20 cellular contexts compared by ENCODE assay signal in the genomic region with DNA sequence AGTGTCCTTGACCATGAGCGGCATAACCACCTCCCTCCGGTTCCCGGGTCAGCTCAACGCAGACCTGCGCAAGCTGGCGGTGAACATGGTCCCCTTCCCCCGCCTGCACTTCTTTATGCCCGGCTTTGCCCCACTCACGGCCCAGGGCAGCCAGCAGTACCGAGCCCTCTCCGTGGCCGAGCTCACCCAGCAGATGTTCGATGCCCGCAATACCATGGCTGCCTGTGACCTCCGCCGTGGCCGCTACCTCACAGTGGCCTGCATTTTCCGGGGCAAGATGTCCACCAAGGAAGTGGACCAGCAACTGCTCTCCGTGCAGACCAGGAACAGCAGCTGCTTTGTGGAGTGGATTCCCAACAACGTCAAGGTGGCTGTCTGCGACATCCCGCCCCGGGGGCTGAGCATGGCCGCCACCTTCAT. TPM values are rescaled to one million over a fixed set of nuclear protein-coding genes. Genes with fewer than 3 reads are reported as not detected.
DNase-seq lines count a peak whose midpoint lies in the region; ATAC-seq, FAIRE-seq and TF ChIP-seq lines count a peak whose summit lies in the region.
"Had no signal": no experiment of that assay in that cellular context is flagged by ENCODE, and none has a peak within 500 bp of the region (broad histone marks: within the 10 kb centered on the region; RNA-seq: fewer than 3 reads in every experiment).

No MANE protein-coding gene starts in this region.

- H3K4me3 Mint-ChIP-seq in glutamatergic neuron (ENCODE audit: unreplicated experiment) = no peak overlapping the region
- H3K4me3 Mint-ChIP-seq in stimulated activated effector memory CD8-positive, alpha-beta T cell treated with anti-CD3 and anti-CD28 coated beads, Interleukin-12 subunit alpha, Interleukin-12 subunit beta, amount 100 ng/mL, for 72 hours = no peak overlapping the region
- H3K4me3 Mint-ChIP-seq: CD14-positive monocyte, GM23338 had no signal

- peaks cover 5% of the 10 kb centered on the region for H3K4me1 Mint-ChIP-seq in glutamatergic neuron (ENCODE audit: low read depth, unreplicated experiment)
- H3K4me1 Mint-ChIP-seq in stimulated activated effector memory CD8-positive, alpha-beta T cell treated with anti-CD3 and anti-CD28 coated beads, Interleukin-12 subunit alpha, Interleukin-12 subunit beta, amount 100 ng/mL, for 72 hours = peaks cover 51% of the 10 kb centered on the region

- ATAC-seq in Right ventricle myocardium superior (ENCODE audit: poor library complexity) = peak; percentile 14
- no peak for ATAC-seq in left cardiac atrium
- no peak for ATAC-seq in stimulated activated effector memory CD8-positive, alpha-beta T cell treated with anti-CD3 and anti-CD28 coated beads, Interleukin-12 subunit alpha, Interleukin-12 subunit beta, amount 100 ng/mL, for 72 hours
- no peak for ATAC-seq in SK-N-SH treated with all-trans-retinoic acid at 6 μM for 48 hours
- no peak for ATAC-seq in left lung
- ATAC-seq: GM12878, GM23338 had no signal

- no peaks in the 10 kb centered on the region for H3K36me3 Mint-ChIP-seq in glutamatergic neuron (ENCODE audit: unreplicated experiment)
- H3K36me3 Mint-ChIP-seq in stimulated activated effector memory CD8-positive, alpha-beta T cell treated with anti-CD3 and anti-CD28 coated beads, Interleukin-12 subunit alpha, Interleukin-12 subunit beta, amount 100 ng/mL, for 72 hours = peaks cover 85% of the 10 kb centered on the region

- H3K9me3 ChIP-seq in left lung = no peaks in the 10 kb centered on the region
- H3K9me3 ChIP-seq: HAP-1, SJCRH30 had no signal

- H3K9me3 Mint-ChIP-seq in glutamatergic neuron (ENCODE audit: unreplicated experiment) = no peaks in the 10 kb centered on the region
- no peaks in the 10 kb centered on the region for H3K9me3 Mint-ChIP-seq in stimulated activated effector memory CD8-positive, alpha-beta T cell treated with anti-CD3 and anti-CD28 coated beads, Interleukin-12 subunit alpha, Interleukin-12 subunit beta, amount 100 ng/mL, for 72 hours
- H3K9me3 Mint-ChIP-seq: CD14-positive monocyte, GM23338 had no signal

- intact Hi-C loops in Right ventricle myocardium superior (cut with DNase I) = no loop called here
- intact Hi-C loops in left cardiac atrium (cut with DNase I) = no loop called here
- intact Hi-C loops in left lung (cut with DNase I) = no loop called here

- peaks cover 0 to 70% of the 10 kb centered on the region in 2 donors for H3K36me3 ChIP-seq in left lung

- peak overlapping the region; percentile 30 for H3K27ac Mint-ChIP-seq in glutamatergic neuron (ENCODE audit: unreplicated experiment)
- H3K27ac Mint-ChIP-seq in stimulated activated effector memory CD8-positive, alpha-beta T cell treated with anti-CD3 and anti-CD28 coated beads, Interleukin-12 subunit alpha, Interleukin-12 subunit beta, amount 100 ng/mL, for 72 hours = peak overlapping the region; percentile 46
- H3K27ac Mint-ChIP-seq: GM23338 had no signal

- no peak for DNase-seq in Right ventricle myocardium superior
- no peak for DNase-seq in left cardiac atrium
- DNase-seq in GM12892 (ENCODE audit: insufficient read length) = no peak
- DNase-seq in glutamatergic neuron = no peak
- no peak for DNase-seq in stimulated activated effector memory CD8-positive, alpha-beta T cell treated with anti-CD3 and anti-CD28 coated beads, Interleukin-12 subunit alpha, Interleukin-12 subunit beta, amount 100 ng/mL, for 72 hours (ENCODE audit: low spot score in 2 of 2)
- no peak for DNase-seq in left lung
- no peak for DNase-seq in midbrain (lab: John Stamatoyannopoulos, UW)
- DNase-seq: KG1, NCI-H1092, NCI-H146, NCI-H2029, NCI-H2227 treated with DMSO at 0.1 percent for 48 hours, NCI-H510A had no signal

- no peaks in the 10 kb centered on the region for H3K27me3 ChIP-seq in left lung
- H3K27me3 ChIP-seq: SJCRH30 had no signal

- TF ChIP-seq CTCF in glutamatergic neuron (IDR thresholded peaks at IDR 0.05; ENCODE audit: partially characterized antibody, unreplicated experiment) (no peak), left lung (IDR thresholded peaks at IDR 0.05) (no peak)

- H3K4me3 ChIP-seq in left lung = no peak overlapping the region
- H3K4me3 ChIP-seq: GM12878, GM23338, HAP-1, SJCRH30 had no signal

- no peak for FAIRE-seq in GM12892 (lab: Jason Lieb, UNC)
- FAIRE-seq: A204.1, GM12878 had no signal

- H3K27me3 Mint-ChIP-seq in glutamatergic neuron (ENCODE audit: unreplicated experiment) = no peaks in the 10 kb centered on the region

- no peak overlapping the region for H3K27ac ChIP-seq in left lung
- H3K27ac ChIP-seq: SJCRH30 had no signal

- H3K4me1 ChIP-seq in left lung = peaks cover 10 to 34% of the 10 kb centered on the region in 2 donors

- TF ChIP-seq POLR2A in GM12892 (IDR thresholded peaks at IDR 0.05; ENCODE audit: low read depth, low read length) = peak; percentile 34; the same call in 1 of the 2 replicates

TF ChIP-seq in SK-N-SH treated with all-trans-retinoic acid at 6 μM for 48 hours, 23 proteins besides CTCF, POLR2A, EP300 and RAD21:
- TF ChIP-seq, protein P1, sequence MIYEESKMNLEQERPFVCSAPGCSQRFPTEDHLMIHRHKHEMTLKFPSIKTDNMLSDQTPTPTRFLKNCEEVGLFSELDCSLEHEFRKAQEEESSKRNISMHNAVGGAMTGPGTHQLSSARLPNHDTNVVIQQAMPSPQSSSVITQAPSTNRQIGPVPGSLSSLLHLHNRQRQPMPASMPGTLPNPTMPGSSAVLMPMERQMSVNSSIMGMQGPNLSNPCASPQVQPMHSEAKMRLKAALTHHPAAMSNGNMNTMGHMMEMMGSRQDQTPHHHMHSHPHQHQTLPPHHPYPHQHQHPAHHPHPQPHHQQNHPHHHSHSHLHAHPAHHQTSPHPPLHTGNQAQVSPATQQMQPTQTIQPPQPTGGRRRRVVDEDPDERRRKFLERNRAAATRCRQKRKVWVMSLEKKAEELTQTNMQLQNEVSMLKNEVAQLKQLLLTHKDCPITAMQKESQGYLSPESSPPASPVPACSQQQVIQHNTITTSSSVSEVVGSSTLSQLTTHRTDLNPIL (CRISPR knock-in tag; IDR thresholded peaks at IDR 0.05; ENCODE audit: low read depth) = no peak
- TF ChIP-seq, protein P2, sequence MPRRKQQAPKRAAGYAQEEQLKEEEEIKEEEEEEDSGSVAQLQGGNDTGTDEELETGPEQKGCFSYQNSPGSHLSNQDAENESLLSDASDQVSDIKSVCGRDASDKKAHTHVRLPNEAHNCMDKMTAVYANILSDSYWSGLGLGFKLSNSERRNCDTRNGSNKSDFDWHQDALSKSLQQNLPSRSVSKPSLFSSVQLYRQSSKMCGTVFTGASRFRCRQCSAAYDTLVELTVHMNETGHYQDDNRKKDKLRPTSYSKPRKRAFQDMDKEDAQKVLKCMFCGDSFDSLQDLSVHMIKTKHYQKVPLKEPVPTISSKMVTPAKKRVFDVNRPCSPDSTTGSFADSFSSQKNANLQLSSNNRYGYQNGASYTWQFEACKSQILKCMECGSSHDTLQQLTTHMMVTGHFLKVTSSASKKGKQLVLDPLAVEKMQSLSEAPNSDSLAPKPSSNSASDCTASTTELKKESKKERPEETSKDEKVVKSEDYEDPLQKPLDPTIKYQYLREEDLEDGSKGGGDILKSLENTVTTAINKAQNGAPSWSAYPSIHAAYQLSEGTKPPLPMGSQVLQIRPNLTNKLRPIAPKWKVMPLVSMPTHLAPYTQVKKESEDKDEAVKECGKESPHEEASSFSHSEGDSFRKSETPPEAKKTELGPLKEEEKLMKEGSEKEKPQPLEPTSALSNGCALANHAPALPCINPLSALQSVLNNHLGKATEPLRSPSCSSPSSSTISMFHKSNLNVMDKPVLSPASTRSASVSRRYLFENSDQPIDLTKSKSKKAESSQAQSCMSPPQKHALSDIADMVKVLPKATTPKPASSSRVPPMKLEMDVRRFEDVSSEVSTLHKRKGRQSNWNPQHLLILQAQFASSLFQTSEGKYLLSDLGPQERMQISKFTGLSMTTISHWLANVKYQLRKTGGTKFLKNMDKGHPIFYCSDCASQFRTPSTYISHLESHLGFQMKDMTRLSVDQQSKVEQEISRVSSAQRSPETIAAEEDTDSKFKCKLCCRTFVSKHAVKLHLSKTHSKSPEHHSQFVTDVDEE (CRISPR knock-in tag; IDR thresholded peaks at IDR 0.05) = no peak
- TF ChIP-seq ESRRG (CRISPR knock-in tag; IDR thresholded peaks at IDR 0.05) (no peak), ARNTL (CRISPR knock-in tag; IDR thresholded peaks at IDR 0.05; ENCODE audit: borderline replicate concordance, low read depth) (no peak)

RNA-seq across cellular contexts. Expression of gene TUBB1, which starts 4.9 kb away (rescaled TPM):
- 0.22 TPM for total RNA-seq in Right ventricle myocardium superior
- under 1 TPM; 0.15 to 0.37 TPM for total RNA-seq in left cardiac atrium
- 0.66 TPM for polyA plus RNA-seq in GM12892 (2012; ENCODE audit: missing spikeins)
- total RNA-seq in glutamatergic neuron (ENCODE audit: unreplicated experiment) = not detected
- 1 to 10 TPM; 2.0 to 3.6 TPM for total RNA-seq in left lung
- total RNA-seq: GM23338, SJCRH30 had no signal
- polyA plus RNA-seq: GM23338 had no signal

RNA-seq across cellular contexts. Expression of gene ATP5F1E, which starts 8.0 kb away (rescaled TPM):
- total RNA-seq in Right ventricle myocardium superior (143 TPM), left cardiac atrium (100 to 1,000 TPM; 122 to 125 TPM), glutamatergic neuron (ENCODE audit: unreplicated experiment) (53.5 TPM), left lung (10 to 100 TPM; 75.5 to 90.7 TPM)
- polyA plus RNA-seq in GM12892 (2012; ENCODE audit: missing spikeins) = 81.7 TPM

RNA-seq across cellular contexts. Expression of gene CTSZ, which starts 17.1 kb away (rescaled TPM):
- total RNA-seq in Right ventricle myocardium superior (133 TPM), left cardiac atrium (100 to 1,000 TPM; 166 to 174 TPM), glutamatergic neuron (ENCODE audit: unreplicated experiment) (13.1 TPM), left lung (100 to 1,000 TPM; 452 to 479 TPM)
- polyA plus RNA-seq in GM12892 (2012; ENCODE audit: missing spikeins) = 109 TPM
- total RNA-seq: SJCRH30 had no signal

RNA-seq across cellular contexts. Expression of gene PRELID3B, which starts 18.5 kb away (rescaled TPM):
- total RNA-seq in Right ventricle myocardium superior = 37.6 TPM
- 10 to 100 TPM; 39.9 to 58.4 TPM for total RNA-seq in left cardiac atrium
- polyA plus RNA-seq in GM12892 (2012; ENCODE audit: missing spikeins) = 83.4 TPM
- total RNA-seq in glutamatergic neuron (ENCODE audit: unreplicated experiment) = 65.5 TPM
- total RNA-seq in left lung = 10 to 100 TPM; 55.7 to 56.3 TPM

RNA-seq across cellular contexts. Expression of gene NELFCD, which starts 43.1 kb away (rescaled TPM):
- total RNA-seq in Right ventricle myocardium superior (29.0 TPM), left cardiac atrium (10 to 100 TPM; 28.7 to 34.1 TPM), glutamatergic neuron (ENCODE audit: unreplicated experiment) (112 TPM), left lung (10 to 100 TPM; 48.3 to 53.5 TPM)
- 51.1 TPM for polyA plus RNA-seq in GM12892 (2012; ENCODE audit: missing spikeins)
